11 cellular contexts compared by ENCODE assay signal in the genomic region with DNA sequence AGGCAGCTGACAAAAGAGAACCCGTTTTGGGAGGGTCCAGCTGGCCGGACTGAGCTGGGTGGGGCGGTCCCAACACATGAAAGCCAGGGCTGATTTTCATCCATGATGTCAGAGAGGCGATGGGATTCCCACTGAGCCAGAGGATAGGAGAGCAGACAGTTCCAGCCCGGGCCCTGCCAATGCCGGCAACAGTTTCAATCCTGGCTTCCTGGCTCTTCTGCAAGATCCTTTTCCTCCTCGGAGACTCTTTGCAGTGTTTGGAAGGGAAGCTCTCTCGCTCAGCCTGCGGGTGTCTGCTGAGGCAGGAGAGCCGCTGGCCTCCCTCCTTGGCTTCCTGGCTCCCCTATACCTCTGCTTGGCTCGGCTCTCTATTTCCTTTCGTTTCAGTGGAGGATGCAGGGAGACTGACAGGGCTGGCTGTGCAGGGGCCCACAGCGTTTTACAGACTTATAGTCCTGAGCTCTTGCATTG.
A peak's percentile ranks its signal among the peaks of the same experiment; 100 is the strongest.
DNase-seq lines count a peak whose midpoint lies in the region; ATAC-seq and TF ChIP-seq lines count a peak whose summit lies in the region.
"Had no signal": no experiment of that assay in that cellular context is flagged by ENCODE, and none has a peak within 500 bp of the region (broad histone marks: within the 10 kb centered on the region; RNA-seq: fewer than 3 reads in every experiment).

No MANE protein-coding gene starts in this region.

- H3K4me1 Mint-ChIP-seq in Caco-2 (ENCODE audit: low read depth, unreplicated experiment): no peaks in the 10 kb centered on the region

- H3K9me3 ChIP-seq in adipocyte (ENCODE audit: control insufficient read depth, low read length) (no peaks in the 10 kb centered on the region), Caco-2 (no peaks in the 10 kb centered on the region)

- ATAC-seq in HG02678 (IDR thresholded peaks at IDR 0.05; ENCODE audit: unreplicated experiment) (no peak), GM21717 (IDR thresholded peaks at IDR 0.05; ENCODE audit: unreplicated experiment) (no peak)

- H3K9me3 Mint-ChIP-seq in Caco-2 (ENCODE audit: unreplicated experiment): no peaks in the 10 kb centered on the region

- H3K4me3 ChIP-seq in adipocyte (ENCODE audit: low read length) (peak overlapping the region; percentile 82), Caco-2 (ENCODE audit: low read depth, low read length) (no peak overlapping the region)
- H3K4me3 ChIP-seq: cardiac muscle cell had no signal

- no peak for TF ChIP-seq CTCF in Caco-2 (IDR thresholded peaks at IDR 0.05; ENCODE audit: insufficient read depth in 1 of 2, low read depth in 1 of 2, low read length in 1 of 2, severe bottlenecking in 1 of 2, unreplicated experiment in 1 of 2)

- CTCF ChIA-PET in Caco-2 (lab: Charles Lee): no interaction called here

- peak overlapping the region; percentile 79 for H3K9ac ChIP-seq in adipocyte (ENCODE audit: low read length)

- intact Hi-C loops in head of caudate nucleus (cut with DNase I) (no loop called here), Caco-2 (cut with micrococcal nuclease; ENCODE audit: unreplicated experiment) (no loop called here)

- POLR2A ChIA-PET in Caco-2 (lab: Charles Lee): no interaction called here

- H3K36me3 Mint-ChIP-seq in Caco-2 (ENCODE audit: insufficient read depth, unreplicated experiment): peaks cover 5% of the 10 kb centered on the region

- no peaks in the 10 kb centered on the region for H3K27me3 Mint-ChIP-seq in Caco-2 (ENCODE audit: insufficient read depth, unreplicated experiment)

- H3K4me3 Mint-ChIP-seq in Caco-2 (ENCODE audit: unreplicated experiment): no peak overlapping the region

- H3K36me3 ChIP-seq in adipocyte (ENCODE audit: control insufficient read depth, insufficient read depth, low read length, severe bottlenecking) (no peaks in the 10 kb centered on the region), Caco-2 (ENCODE audit: control insufficient read depth, insufficient read depth, low read length) (no peaks in the 10 kb centered on the region)
- H3K36me3 ChIP-seq: cardiac muscle cell had no signal

- no peak overlapping the region for H3K27ac Mint-ChIP-seq in Caco-2 (ENCODE audit: unreplicated experiment)

- H3K27me3 ChIP-seq in adipocyte (replicated peaks; ENCODE audit: control insufficient read depth, insufficient read depth, low read length) (no peaks in the 10 kb centered on the region), Caco-2 (replicated peaks; ENCODE audit: control insufficient read depth, insufficient read depth, low read length) (no peaks in the 10 kb centered on the region)
- H3K27me3 ChIP-seq: cardiac muscle cell had no signal

- H3K4me1 ChIP-seq in adipocyte (ENCODE audit: control insufficient read depth, insufficient read depth, low read length): peaks cover 20% of the 10 kb centered on the region
- H3K4me1 ChIP-seq in Caco-2: 0 out of 2 replicates have a peak, but pooled peaks cover 7% of the 10 kb centered on the region

- no TSS peak for BruUV-seq in Caco-2 (replicated peaks; lab: Mats Ljungman, UMichigan)

- DNase-seq in Daoy (ENCODE audit: low read depth) (peak; percentile 66), adipocyte (ENCODE audit: low read depth) (peak; percentile 37), head of caudate nucleus (peak in 34 of 42 donors; percentile 4 to 63 (median 21)), pons (ENCODE audit: low spot score) (peak; percentile 23), Caco-2 (no peak), cortex of kidney (lab: John Stamatoyannopoulos, UW) (no peak)
- DNase-seq: OCI-M1; stimulated activated CD4-positive, alpha-beta T cell treated with anti-CD3 and anti-CD28 coated beads, Interleukin-1b, Interleukin-23, amount 100 ng/mL, for 48 hours had no signal

Comparison
In these comparisons a context has a peak if more than half of its experiments do, and no peak if none do; other contexts are left out.
1. DNase-seq: peak in Daoy (single experiment), adipocyte (single experiment), head of caudate nucleus (34 of 42) and pons (single experiment); none in Caco-2 (0 of 2) and cortex of kidney (single experiment).